Comparison of ENCODE assay signal across 8 cellular contexts in genomic region chr21:46324390-46325072, GRCh38. TPM values are rescaled to one million over a fixed set of nuclear protein-coding genes. Genes with fewer than 3 reads are reported as not detected.
DNase-seq lines count a peak whose midpoint lies in the region; ATAC-seq and TF ChIP-seq lines count a peak whose summit lies in the region.

No MANE protein-coding gene starts in this region.

- TF ChIP-seq CTCF in AG04449 (IDR thresholded peaks at IDR 0.05; ENCODE audit: insufficient read depth, low read length, missing control alignments) (peak; percentile 29), WTC11 (IDR thresholded peaks at IDR 0.05) (no peak), cardiac fibroblast (IDR thresholded peaks at IDR 0.05; ENCODE audit: low read depth, low read length) (no peak)

- peak; percentile 30 for ATAC-seq in GM18861 (IDR thresholded peaks at IDR 0.05; ENCODE audit: unreplicated experiment)
- peak; percentile 54 for ATAC-seq in HG03066 (IDR thresholded peaks at IDR 0.05; ENCODE audit: low read depth, unreplicated experiment)
- ATAC-seq in WTC11, result peak; percentile 70

- peak overlapping the region; percentile 96 for H3K4me3 Mint-ChIP-seq in WTC11

- H3K4me1 Mint-ChIP-seq in WTC11, result peaks cover 32% of the 10 kb centered on the region

- no peaks in the 10 kb centered on the region for H3K9me3 Mint-ChIP-seq in WTC11

- POLR2A ChIA-PET in AG04449 (lab: Yijun Ruan, JAX), result interaction anchor here (0.6 kb wide), 1 partner anchor 39 kb away, joined by 4 read pairs; the partner anchor contains the start of genes MCM3AP and YBEY
- POLR2A ChIA-PET in WTC11 (lab: Charles Lee), result no interaction called here

- H3K4me3 ChIP-seq in AG04449 (ENCODE audit: low read depth, low read length), result peak overlapping the region; percentile 94
- H3K4me3 ChIP-seq in cardiac fibroblast (replicated peaks in 1 of 2; ENCODE audit: low read depth in 2 of 2, low read length in 2 of 2), result peak overlapping the region; percentile 95 to 96

- H3K36me3 Mint-ChIP-seq in WTC11, result peaks cover 35% of the 10 kb centered on the region

- H3K27ac Mint-ChIP-seq in WTC11, result no peak overlapping the region

- DNase-seq in AG04449 (ENCODE audit: low read depth, low spot score), result no peak
- peak; percentile 54 for DNase-seq in NCI-H2196 treated with DMSO at 0.1 percent for 48 hours (lab: John Stamatoyannopoulos, UW; ENCODE audit: unreplicated experiment)
- peak; percentile 85 for DNase-seq in WTC11 (ENCODE audit: low spot score)
- peak; percentile 81 to 91 for DNase-seq in cardiac fibroblast (ENCODE audit: low read depth in 2 of 2)
- DNase-seq in islet precursor cell, result peak; percentile 94
- DNase-seq in stimulated activated CD4-positive, alpha-beta T cell treated with anti-CD3 and anti-CD28 coated beads, Interleukin-12 subunit alpha, Interleukin-12 subunit beta, amount 100 ng/mL, for 24 hours (ENCODE audit: low read depth in 2 of 2), result peak; percentile 72 to 81

- CTCF ChIA-PET in AG04449 (lab: Yijun Ruan, JAX), result interaction anchor here (1.2 to 1.8 kb wide), 3 partner anchors 40 to 310 kb away, joined by 3 to 6 read pairs (median 4); no protein-coding TSS in a partner anchor
- CTCF ChIA-PET in WTC11 (lab: Charles Lee), result interaction anchor here (0.6 to 1.8 kb wide), 4 partner anchors 87 to 343 kb away, joined by 3 to 4 read pairs (median 4); no protein-coding TSS in a partner anchor

- no peaks in the 10 kb centered on the region for H3K27me3 Mint-ChIP-seq in WTC11 (ENCODE audit: low read depth)

TF ChIP-seq in WTC11, 78 proteins besides CTCF, POLR2A, EP300 and RAD21:
- 0 out of 2 replicates have a peak, but pooled peaks have one; percentile 5 for TF ChIP-seq SMAD3 (CRISPR knock-in tag; IDR thresholded peaks at IDR 0.05; ENCODE audit: borderline replicate concordance)
- TF ChIP-seq SP1 (CRISPR knock-in tag; conservative IDR thresholded peaks at IDR 0.05), result peak; percentile 55
- TF ChIP-seq, protein P1, sequence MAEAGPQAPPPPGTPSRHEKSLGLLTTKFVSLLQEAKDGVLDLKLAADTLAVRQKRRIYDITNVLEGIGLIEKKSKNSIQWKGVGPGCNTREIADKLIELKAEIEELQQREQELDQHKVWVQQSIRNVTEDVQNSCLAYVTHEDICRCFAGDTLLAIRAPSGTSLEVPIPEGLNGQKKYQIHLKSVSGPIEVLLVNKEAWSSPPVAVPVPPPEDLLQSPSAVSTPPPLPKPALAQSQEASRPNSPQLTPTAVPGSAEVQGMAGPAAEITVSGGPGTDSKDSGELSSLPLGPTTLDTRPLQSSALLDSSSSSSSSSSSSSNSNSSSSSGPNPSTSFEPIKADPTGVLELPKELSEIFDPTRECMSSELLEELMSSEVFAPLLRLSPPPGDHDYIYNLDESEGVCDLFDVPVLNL (CRISPR knock-in tag; IDR thresholded peaks at IDR 0.05; ENCODE audit: borderline replicate concordance, low read depth), result peak; percentile 63; the same call in 1 of the 2 replicates
- TF ChIP-seq, protein P2, sequence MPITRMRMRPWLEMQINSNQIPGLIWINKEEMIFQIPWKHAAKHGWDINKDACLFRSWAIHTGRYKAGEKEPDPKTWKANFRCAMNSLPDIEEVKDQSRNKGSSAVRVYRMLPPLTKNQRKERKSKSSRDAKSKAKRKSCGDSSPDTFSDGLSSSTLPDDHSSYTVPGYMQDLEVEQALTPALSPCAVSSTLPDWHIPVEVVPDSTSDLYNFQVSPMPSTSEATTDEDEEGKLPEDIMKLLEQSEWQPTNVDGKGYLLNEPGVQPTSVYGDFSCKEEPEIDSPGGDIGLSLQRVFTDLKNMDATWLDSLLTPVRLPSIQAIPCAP (CRISPR knock-in tag; IDR thresholded peaks at IDR 0.05), result peak; percentile 43; the same call in 1 of the 2 replicates
- 0 out of 2 replicates have a peak, but pooled peaks have one; percentile 37 for TF ChIP-seq TP53 (CRISPR knock-in tag; IDR thresholded peaks at IDR 0.05)
- no peak; the same call in 1 of the 2 replicates for TF ChIP-seq ZNF219 (CRISPR knock-in tag; IDR thresholded peaks at IDR 0.05; ENCODE audit: borderline replicate concordance)
- TF ChIP-seq, protein P3, sequence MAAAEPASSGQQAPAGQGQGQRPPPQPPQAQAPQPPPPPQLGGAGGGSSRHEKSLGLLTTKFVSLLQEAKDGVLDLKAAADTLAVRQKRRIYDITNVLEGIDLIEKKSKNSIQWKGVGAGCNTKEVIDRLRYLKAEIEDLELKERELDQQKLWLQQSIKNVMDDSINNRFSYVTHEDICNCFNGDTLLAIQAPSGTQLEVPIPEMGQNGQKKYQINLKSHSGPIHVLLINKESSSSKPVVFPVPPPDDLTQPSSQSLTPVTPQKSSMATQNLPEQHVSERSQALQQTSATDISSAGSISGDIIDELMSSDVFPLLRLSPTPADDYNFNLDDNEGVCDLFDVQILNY (CRISPR knock-in tag; IDR thresholded peaks at IDR 0.05), result peak; percentile 35; the same call in 1 of the 2 replicates
- TF ChIP-seq, protein P4, sequence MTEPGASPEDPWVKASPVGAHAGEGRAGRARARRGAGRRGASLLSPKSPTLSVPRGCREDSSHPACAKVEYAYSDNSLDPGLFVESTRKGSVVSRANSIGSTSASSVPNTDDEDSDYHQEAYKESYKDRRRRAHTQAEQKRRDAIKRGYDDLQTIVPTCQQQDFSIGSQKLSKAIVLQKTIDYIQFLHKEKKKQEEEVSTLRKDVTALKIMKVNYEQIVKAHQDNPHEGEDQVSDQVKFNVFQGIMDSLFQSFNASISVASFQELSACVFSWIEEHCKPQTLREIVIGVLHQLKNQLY (CRISPR knock-in tag; IDR thresholded peaks at IDR 0.05), result 0 out of 2 replicates have a peak, but pooled peaks have one; percentile 42
- no peak for TF ChIP-seq PRDM15 (CRISPR knock-in tag; IDR thresholded peaks at IDR 0.05)
- no peak for TF ChIP-seq SOX15 (CRISPR knock-in tag; IDR thresholded peaks at IDR 0.05)
- TF ChIP-seq, protein P5, sequence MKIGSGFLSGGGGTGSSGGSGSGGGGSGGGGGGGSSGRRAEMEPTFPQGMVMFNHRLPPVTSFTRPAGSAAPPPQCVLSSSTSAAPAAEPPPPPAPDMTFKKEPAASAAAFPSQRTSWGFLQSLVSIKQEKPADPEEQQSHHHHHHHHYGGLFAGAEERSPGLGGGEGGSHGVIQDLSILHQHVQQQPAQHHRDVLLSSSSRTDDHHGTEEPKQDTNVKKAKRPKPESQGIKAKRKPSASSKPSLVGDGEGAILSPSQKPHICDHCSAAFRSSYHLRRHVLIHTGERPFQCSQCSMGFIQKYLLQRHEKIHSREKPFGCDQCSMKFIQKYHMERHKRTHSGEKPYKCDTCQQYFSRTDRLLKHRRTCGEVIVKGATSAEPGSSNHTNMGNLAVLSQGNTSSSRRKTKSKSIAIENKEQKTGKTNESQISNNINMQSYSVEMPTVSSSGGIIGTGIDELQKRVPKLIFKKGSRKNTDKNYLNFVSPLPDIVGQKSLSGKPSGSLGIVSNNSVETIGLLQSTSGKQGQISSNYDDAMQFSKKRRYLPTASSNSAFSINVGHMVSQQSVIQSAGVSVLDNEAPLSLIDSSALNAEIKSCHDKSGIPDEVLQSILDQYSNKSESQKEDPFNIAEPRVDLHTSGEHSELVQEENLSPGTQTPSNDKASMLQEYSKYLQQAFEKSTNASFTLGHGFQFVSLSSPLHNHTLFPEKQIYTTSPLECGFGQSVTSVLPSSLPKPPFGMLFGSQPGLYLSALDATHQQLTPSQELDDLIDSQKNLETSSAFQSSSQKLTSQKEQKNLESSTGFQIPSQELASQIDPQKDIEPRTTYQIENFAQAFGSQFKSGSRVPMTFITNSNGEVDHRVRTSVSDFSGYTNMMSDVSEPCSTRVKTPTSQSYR (CRISPR knock-in tag; IDR thresholded peaks at IDR 0.05), result no peak

RNA-seq across cellular contexts. Expression of gene PCNT, which starts 0.6 kb away (rescaled TPM):
- 40.6 to 46.4 TPM (median 41.0 TPM) in 3 replicates for total RNA-seq in WTC11 (2021)

RNA-seq across cellular contexts. Expression of gene C21orf58, which starts 0.9 kb away (rescaled TPM):
- total RNA-seq in WTC11 (2021), result 31.5 to 35.1 TPM (median 32.7 TPM) in 3 replicates

RNA-seq across cellular contexts. Expression of gene YBEY, which starts 38.4 kb away (rescaled TPM):
- 24.6 to 29.2 TPM (median 27.4 TPM) in 3 replicates for total RNA-seq in WTC11 (2021)

RNA-seq across cellular contexts. Expression of gene MCM3AP, which starts 39.1 kb away (rescaled TPM):
- total RNA-seq in WTC11 (2021), result 136 to 167 TPM (median 136 TPM) in 3 replicates
